8 cellular contexts compared by ENCODE assay signal in the genomic region with DNA sequence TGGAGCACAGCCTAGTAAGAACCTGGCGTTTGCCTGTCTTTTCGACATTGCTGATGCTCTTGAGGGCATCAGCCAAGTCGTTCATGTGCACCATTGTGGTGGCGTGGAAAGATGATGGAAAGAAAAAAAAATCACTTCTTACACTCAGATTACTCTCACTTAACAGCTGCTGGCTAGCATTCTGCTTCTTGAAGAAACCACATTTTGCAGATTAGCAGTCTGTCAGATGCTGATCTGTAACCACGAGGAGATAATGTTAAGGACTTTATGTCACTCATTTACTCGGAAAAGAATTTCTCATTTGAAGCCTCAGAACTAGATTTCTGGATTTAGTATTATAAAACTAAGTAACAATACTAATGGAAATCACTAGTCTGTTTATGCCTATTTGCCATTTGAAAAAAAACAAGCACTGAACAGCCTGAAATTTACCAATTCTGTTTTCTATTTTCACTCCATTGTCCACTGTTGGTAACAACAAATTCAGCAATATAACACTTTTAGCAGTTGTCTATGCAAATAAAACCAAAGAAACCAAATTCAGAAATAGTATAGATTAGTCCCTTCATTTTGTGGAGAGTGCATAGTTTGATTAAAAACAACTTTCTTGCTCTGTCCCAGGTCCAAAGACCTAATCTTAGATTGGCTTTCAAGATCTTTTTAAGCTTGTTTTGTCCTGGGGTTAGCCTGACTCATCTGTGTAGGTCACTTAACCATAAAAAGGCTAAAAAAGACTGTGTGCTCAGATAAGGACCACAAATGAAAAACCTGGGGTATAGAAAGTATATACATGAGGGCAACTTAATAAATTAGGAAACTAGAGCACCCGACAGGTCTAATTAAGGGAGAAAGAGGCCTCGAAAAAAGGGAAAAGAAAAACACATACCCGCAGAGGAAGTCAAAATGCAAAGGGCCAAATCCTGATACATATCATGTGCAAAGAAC.
DNase-seq lines count a peak whose midpoint lies in the region; ATAC-seq and TF ChIP-seq lines count a peak whose summit lies in the region.

No MANE protein-coding gene starts in this region.

- H3K9me3 Mint-ChIP-seq in activated CD4-positive, alpha-beta T cell treated with anti-CD3 and anti-CD28 coated beads, Interleukin-2, amount 10 ng/mL, durations not matched to agents 24 days and 14 days: no peaks in the 10 kb centered on the region

- 72% methylated on average over 9 of the region's 9 CpGs for WGBS in upper lobe of left lung, 2 donors

- no peak for TF ChIP-seq CTCF in neural cell (IDR thresholded peaks at IDR 0.05; ENCODE audit: poor library complexity, severe bottlenecking)
- no peak for TF ChIP-seq CTCF in upper lobe of left lung (IDR thresholded peaks at IDR 0.05)

- H3K27ac Mint-ChIP-seq in activated CD4-positive, alpha-beta T cell treated with anti-CD3 and anti-CD28 coated beads, Interleukin-2, amount 10 ng/mL, durations not matched to agents 24 days and 14 days: no peak overlapping the region

- no peaks in the 10 kb centered on the region for H3K9me3 ChIP-seq in neural cell (ENCODE audit: low read length)
- no peaks in the 10 kb centered on the region for H3K9me3 ChIP-seq in upper lobe of left lung

- H3K79me2 ChIP-seq in neural cell (replicated peaks; ENCODE audit: insufficient read depth, low read length): no peaks in the 10 kb centered on the region

- peak; percentile 69 for ATAC-seq in GM18861 (IDR thresholded peaks at IDR 0.05; ENCODE audit: unreplicated experiment)
- ATAC-seq in HG02610 (IDR thresholded peaks at IDR 0.05; ENCODE audit: unreplicated experiment): peak; percentile 86
- ATAC-seq in upper lobe of left lung (ENCODE audit: low FRiP score in 2 of 2): no peak
- no peak for ATAC-seq in activated CD4-positive, CD25-positive, alpha-beta regulatory T cell treated with anti-CD3 and anti-CD28 coated beads, Interleukin-2, amount 50 U/mL, for 24 hours

- no peak overlapping the region for H2AFZ ChIP-seq in neural cell (ENCODE audit: low read depth, low read length)

- H3K4me3 ChIP-seq in neural cell (ENCODE audit: low read length) (no peak overlapping the region), upper lobe of left lung (no peak overlapping the region)

- peaks cover 20% of the 10 kb centered on the region for H3K36me3 Mint-ChIP-seq in activated CD4-positive, alpha-beta T cell treated with anti-CD3 and anti-CD28 coated beads, Interleukin-2, amount 10 ng/mL, durations not matched to agents 24 days and 14 days (ENCODE audit: low read depth)

- peaks cover 14% of the 10 kb centered on the region for H3K4me1 Mint-ChIP-seq in activated CD4-positive, alpha-beta T cell treated with anti-CD3 and anti-CD28 coated beads, Interleukin-2, amount 10 ng/mL, durations not matched to agents 24 days and 14 days

- no peaks in the 10 kb centered on the region for H4K20me1 ChIP-seq in neural cell (ENCODE audit: insufficient read depth)

- H3K36me3 ChIP-seq in neural cell (ENCODE audit: insufficient read depth, low read length) (no peaks in the 10 kb centered on the region), upper lobe of left lung (peaks cover 0 to 11% (median 4%) of the 10 kb centered on the region in 4 donors)

- H3K4me3 Mint-ChIP-seq in activated CD4-positive, alpha-beta T cell treated with anti-CD3 and anti-CD28 coated beads, Interleukin-2, amount 10 ng/mL, durations not matched to agents 24 days and 14 days: no peak overlapping the region

- no peak overlapping the region for H3K4me2 ChIP-seq in neural cell (ENCODE audit: low read length)

- peak overlapping the region; percentile 32 for H3K27ac ChIP-seq in neural cell (ENCODE audit: low read length)
- peak overlapping the region in 1 of 4 donors; percentile 23 for H3K27ac ChIP-seq in upper lobe of left lung

- no peak for TF ChIP-seq RAD21 in neural cell (conservative IDR thresholded peaks at IDR 0.05)

- no peak for TF ChIP-seq POLR2A in upper lobe of left lung (IDR thresholded peaks at IDR 0.05)

- no peaks in the 10 kb centered on the region for H3K9me2 ChIP-seq in neural cell (ENCODE audit: insufficient read depth, low read length)

- no peaks in the 10 kb centered on the region for H3K27me3 Mint-ChIP-seq in activated CD4-positive, alpha-beta T cell treated with anti-CD3 and anti-CD28 coated beads, Interleukin-2, amount 10 ng/mL, durations not matched to agents 24 days and 14 days

- H3K9ac ChIP-seq in neural cell (ENCODE audit: low read length): no peak overlapping the region

- H3K4me1 ChIP-seq in upper lobe of left lung: peaks cover 16 to 28% (median 22%) of the 10 kb centered on the region in 4 donors

- intact Hi-C loops in activated CD4-positive, alpha-beta T cell treated with anti-CD3 and anti-CD28 coated beads, Interleukin-2, amount 10 ng/mL, durations not matched to agents 24 days and 14 days (cut with micrococcal nuclease): no loop called here

- H3K27me3 ChIP-seq in neural cell (ENCODE audit: insufficient read depth, low read depth, low read length): no peaks in the 10 kb centered on the region
- H3K27me3 ChIP-seq in upper lobe of left lung: no peaks in the 10 kb centered on the region

- no peak for TF ChIP-seq EP300 in neural cell (conservative IDR thresholded peaks at IDR 0.05; ENCODE audit: poor library complexity, severe bottlenecking)
- no peak for TF ChIP-seq EP300 in upper lobe of left lung (IDR thresholded peaks at IDR 0.05)

- peak; percentile 74 for DNase-seq in NCI-H82 treated with DMSO at 0.1 percent for 48 hours (lab: John Stamatoyannopoulos, UW; ENCODE audit: unreplicated experiment)
- DNase-seq in activated gamma-delta T cell (lab: John Stamatoyannopoulos, UW): no peak
- DNase-seq in upper lobe of left lung: no peak
- no peak for DNase-seq in activated CD4-positive, alpha-beta T cell treated with anti-CD3 and anti-CD28 coated beads, Interleukin-2, amount 10 ng/mL, durations not matched to agents 24 days and 14 days

- no peaks in the 10 kb centered on the region for H3F3A ChIP-seq in neural cell (ENCODE audit: insufficient read depth, low read length, poor library complexity, severe bottlenecking)

TF ChIP-seq in neural cell, 6 proteins besides CTCF, POLR2A, EP300 and RAD21:
- no peak for TF ChIP-seq TAF1 (IDR thresholded peaks at IDR 0.05; ENCODE audit: low read depth)
TF ChIP-seq in neural cell: peak in this region for 0.

Comparison
In these comparisons a context has a peak if more than half of its experiments do, and no peak if none do; other contexts are left out.
1. ATAC-seq: peak in GM18861 (single experiment) and HG02610 (single experiment); none in upper lobe of left lung (0 of 2) and activated CD4-positive, CD25-positive, alpha-beta regulatory T cell treated with anti-CD3 and anti-CD28 coated beads, Interleukin-2, amount 50 U/mL, for 24 hours (0 of 2).